Comparison of ENCODE assay signal across 8 cellular contexts in genomic region chr11:19311306-19312030, GRCh38.
A peak's percentile ranks its signal among the peaks of the same experiment; 100 is the strongest.
DNase-seq lines count a peak whose midpoint lies in the region; ATAC-seq, FAIRE-seq and TF ChIP-seq lines count a peak whose summit lies in the region.

No MANE protein-coding gene starts in this region.

- no peaks in the 10 kb centered on the region for H3K9me3 ChIP-seq in SJSA1 (replicated peaks)
- no peaks in the 10 kb centered on the region for H3K9me3 ChIP-seq in mammary epithelial cell (replicated peaks; ENCODE audit: insufficient read depth, low read length)
- H3K9me3 ChIP-seq in kidney (ENCODE audit: control insufficient read depth in 1 of 2, low read length in 2 of 2) = no peaks in the 10 kb centered on the region

- BruUV-seq in mammary epithelial cell (replicated peaks; lab: Mats Ljungman, UMichigan) = no TSS peak

- ATAC-seq in GM19351 (IDR thresholded peaks at IDR 0.05; ENCODE audit: unreplicated experiment) = peak; percentile 87

- CTCF ChIA-PET in mammary epithelial cell (lab: Charles Lee; ENCODE audit: low non-redundant PET) = no interaction called here

- H3K4me3 ChIP-seq in SJSA1 (no peak overlapping the region), mammary epithelial cell (replicated peaks in 1 of 3; ENCODE audit: insufficient read depth in 1 of 3, low read depth in 2 of 3, low read length in 3 of 3) (no peak overlapping the region), kidney (ENCODE audit: low read length in 2 of 2) (no peak overlapping the region)

- TF ChIP-seq CTCF in mammary epithelial cell (conservative IDR thresholded peaks at IDR 0.05 in 1 of 2, IDR thresholded peaks at IDR 0.05 in 1 of 2; ENCODE audit: extremely low read depth in 1 of 2, insufficient read depth in 1 of 2, low read depth in 1 of 2, low read length in 2 of 2) (peak; percentile 89 to 95), kidney (IDR thresholded peaks at IDR 0.05; ENCODE audit: borderline replicate concordance, extremely low read depth, insufficient read depth) (peak; percentile 85)

- no peak overlapping the region for H3K9ac ChIP-seq in mammary epithelial cell (ENCODE audit: insufficient read depth, low read length)
- H3K9ac ChIP-seq in kidney (ENCODE audit: low read length in 2 of 2) = no peak overlapping the region

- H3K79me2 ChIP-seq in mammary epithelial cell (ENCODE audit: insufficient read depth, low read length) = no peaks in the 10 kb centered on the region

- dilution Hi-C loops in mammary epithelial cell (cut with HindIII; ENCODE audit: low sequenced_read_pairs) = loop anchor here (5.0 kb wide), 1 partner anchor 54 kb away; no protein-coding TSS in a partner anchor

- no peak overlapping the region for H2AFZ ChIP-seq in mammary epithelial cell (ENCODE audit: low read depth, low read length)

- intact Hi-C loops in mammary epithelial cell (cut with micrococcal nuclease) (loop anchor here (1.0 kb wide), 3 partner anchors 52 to 242 kb away; no protein-coding TSS in a partner anchor), kidney (cut with DNase I) (no loop called here)

- H4K20me1 ChIP-seq in mammary epithelial cell (ENCODE audit: insufficient read depth, low read length) = no peaks in the 10 kb centered on the region

- H3K27ac ChIP-seq in SJSA1 = no peak overlapping the region
- no peak overlapping the region for H3K27ac ChIP-seq in mammary epithelial cell (ENCODE audit: insufficient read depth, low read depth, low read length)
- H3K27ac ChIP-seq in kidney (ENCODE audit: low read depth in 2 of 2, low read length in 2 of 2) = no peak overlapping the region

- in situ Hi-C loops in mammary epithelial cell (cut with MboI; ENCODE audit: low sequenced_read_pairs in 2 of 2) = loop anchor here (10.0 to 25.0 kb wide), 3 partner anchors 237 to 249 kb away; partner anchors contain the start of gene MRGPRX2 (in 1 of the 2)

- H3K4me2 ChIP-seq in mammary epithelial cell (ENCODE audit: insufficient read depth, low read depth, low read length) = no peak overlapping the region

- H3K4me1 ChIP-seq in SJSA1 (replicated peaks) (no peaks in the 10 kb centered on the region), mammary epithelial cell (ENCODE audit: insufficient read depth, low read length) (no peaks in the 10 kb centered on the region), kidney (ENCODE audit: control insufficient read depth in 1 of 2, insufficient read depth in 1 of 2, low read depth in 1 of 2, low read length in 2 of 2) (no peaks in the 10 kb centered on the region)

- peaks cover 4% of the 10 kb centered on the region; the same call in 1 of the 2 replicates for H3K27me3 ChIP-seq in SJSA1 (replicated peaks)
- no peaks in the 10 kb centered on the region for H3K27me3 ChIP-seq in mammary epithelial cell (ENCODE audit: insufficient read depth, low read length)

- 33% methylated on average over 3 of the region's 3 CpGs for WGBS in mammary epithelial cell (ENCODE audit: low coverage, missing lambda C conversion rate)

- peak; percentile 70 for DNase-seq in D341Med (ENCODE audit: low spot score)
- peak; percentile 17 for DNase-seq in HS-27A (ENCODE audit: low read depth)
- DNase-seq in SJSA1 (ENCODE audit: low read depth in 1 of 2, low spot score in 2 of 2) = peak; percentile 8 to 43
- DNase-seq in mammary epithelial cell = peak; percentile 24
- DNase-seq in kidney = no peak
- peak; percentile 44 to 60 for DNase-seq in stimulated activated CD4-positive, alpha-beta T cell treated with anti-CD3 and anti-CD28 coated beads, Interleukin-2, amount 100 ng/mL, for 24 hours
- no peak for DNase-seq in GDM1 (lab: John Stamatoyannopoulos, UW)

- FAIRE-seq in kidney (lab: Jason Lieb, UNC) = peak; percentile 49

- H3K36me3 ChIP-seq in SJSA1 = no peaks in the 10 kb centered on the region
- H3K36me3 ChIP-seq in mammary epithelial cell (ENCODE audit: insufficient read depth, low read length) = no peaks in the 10 kb centered on the region
- no peaks in the 10 kb centered on the region for H3K36me3 ChIP-seq in kidney (ENCODE audit: control insufficient read depth in 1 of 2, insufficient read depth in 2 of 2, low read length in 2 of 2)

Comparison
In these comparisons a context has a peak if more than half of its experiments do, and no peak if none do; other contexts are left out.
1. DNase-seq: peak in D341Med (single experiment), HS-27A (single experiment), SJSA1 (2 of 2), mammary epithelial cell (single experiment) and stimulated activated CD4-positive, alpha-beta T cell treated with anti-CD3 and anti-CD28 coated beads, Interleukin-2, amount 100 ng/mL, for 24 hours (2 of 2); none in kidney (single experiment) and GDM1 (single experiment).